In genomic region chr18:28332071-28332470, GRCh38 we compare ENCODE assay signal across 34 cellular contexts.
"Had no signal": no experiment of that assay in that cellular context is flagged by ENCODE, and none has a peak within 500 bp of the region (broad histone marks: within the 10 kb centered on the region; RNA-seq: fewer than 3 reads in every experiment).

No MANE protein-coding gene starts in this region.

- H3K9me3 ChIP-seq: ascending aorta had no signal

- H3K36me3 ChIP-seq: ascending aorta, cardiac muscle cell had no signal

- H3K4me3 ChIP-seq: ascending aorta, cardiac muscle cell had no signal

- H3K27ac ChIP-seq: ascending aorta, cardiac muscle cell, VCaP had no signal

- H3K4me3 Mint-ChIP-seq: activated B cell treated with CpG ODN at 0.5 μM for 24 hours; activated CD4-positive, alpha-beta memory T cell treated with anti-CD3 and anti-CD28 coated beads for 36 hours; activated CD4-positive, alpha-beta T cell treated with anti-CD3 and anti-CD28 coated beads, Interleukin-2, amount 10 ng/mL, durations not matched to agents 24 days and 14 days; activated CD8-positive, alpha-beta T cell treated with anti-CD3 and anti-CD28 coated beads for 36 hours; activated naive CD4-positive, alpha-beta T cell treated with anti-CD3 and anti-CD28 coated beads, Interleukin-2, amount 10 ng/mL, durations not matched to agents 7 days and 5 days; activated naive CD4-positive, alpha-beta T cell treated with anti-CD3 and anti-CD28 coated beads, Interleukin-2, amount 50 U/mL, for 24 hours; activated naive CD8-positive, alpha-beta T cell; activated naive CD8-positive, alpha-beta T cell treated with anti-CD3 and anti-CD28 coated beads, Interleukin-2, amount 10 ng/mL, durations not matched to agents 7 days and 5 days; activated naive CD8-positive, alpha-beta T cell treated with anti-CD3 and anti-CD28 coated beads, Interleukin-2, amount 50 U/mL, for 24 hours; activated T-cell treated with anti-CD3 and anti-CD28 coated beads, Interleukin-2, amount 50 U/mL, for 4 hours; activated T-cell treated with anti-CD3 and anti-CD28 coated beads, Interleukin-2, amount 50 U/mL, for 72 hours; activated T-helper 1 cell treated with anti-CD3 and anti-CD28 coated beads, Interleukin-12 subunit alpha, Interleukin-12 subunit beta, Interleukin-2, Interleukin-4 antibody, amounts not matched to agents 30 ng/mL and 10 ng/mL and 1 ng/mL, durations not matched to agents 14 hours and 24 hours and 36 hours; activated T-helper 17 cell treated with anti-CD3 and anti-CD28 coated beads, Interleukin-2, amount 50 U/mL, for 72 hours; T-helper 1 cell treated with Interleukin-12 subunit alpha and Interleukin-12 subunit beta and Interleukin-4 antibody, amounts not matched to agents 30 μg/mL and 1 μg/mL, for 36 hours; T-helper 2 cell treated with Interferon-gamma antibody and Interleukin-4, amounts not matched to agents 5 μg/mL and 100 μg/mL, for 36 hours had no signal

- H3K4me1 ChIP-seq: ascending aorta had no signal

- H3K27me3 ChIP-seq: ascending aorta, cardiac muscle cell had no signal

- H3K9me3 Mint-ChIP-seq: activated B cell treated with CpG ODN at 0.5 μM for 24 hours; activated CD4-positive, alpha-beta T cell treated with anti-CD3 and anti-CD28 coated beads, Interleukin-2, amount 10 ng/mL, durations not matched to agents 24 days and 14 days; brain had no signal

- DNase-seq: activated B cell treated with CpG ODN at 0.5 μM for 24 hours; activated CD4-positive, alpha-beta memory T cell treated with anti-CD3 and anti-CD28 coated beads for 36 hours; activated CD4-positive, alpha-beta T cell treated with anti-CD3 and anti-CD28 coated beads for 4 hours; activated CD4-positive, alpha-beta T cell treated with anti-CD3 and anti-CD28 coated beads, Interleukin-2, amount 10 ng/mL, durations not matched to agents 24 days and 14 days; activated CD4-positive, alpha-beta T cell treated with anti-CD3 and anti-CD28 coated beads, Interleukin-2, amount 50 U/mL, for 1 hour; activated CD4-positive, alpha-beta T cell treated with anti-CD3 and anti-CD28 coated beads, Interleukin-2, amount 50 U/mL, for 4 hours; activated CD4-positive, CD25-positive, alpha-beta regulatory T cell treated with anti-CD3 and anti-CD28 coated beads, Interleukin-2, amount 50 U/mL, for 72 hours; activated CD8-positive, alpha-beta memory T cell treated with anti-CD3 and anti-CD28 coated beads, Interleukin-2, amount 50 U/mL, for 4 hours; activated CD8-positive, alpha-beta T cell treated with anti-CD3 and anti-CD28 coated beads for 36 hours; activated effector memory CD4-positive, alpha-beta T cell treated with anti-CD3 and anti-CD28 coated beads, Interleukin-2, amount 50 U/mL, for 16 hours; activated gamma-delta T cell treated with Interleukin-2 at 50 U/mL for 16 hours; activated naive CD4-positive, alpha-beta T cell; activated naive CD4-positive, alpha-beta T cell treated with anti-CD3 and anti-CD28 coated beads, Interleukin-2, amount 10 ng/mL, durations not matched to agents 7 days and 5 days; activated naive CD8-positive, alpha-beta T cell treated with anti-CD3 and anti-CD28 coated beads, Interleukin-2, amount 10 ng/mL, durations not matched to agents 7 days and 5 days; activated naive CD8-positive, alpha-beta T cell treated with anti-CD3 and anti-CD28 coated beads, Interleukin-2, amount 50 U/mL, for 24 hours; activated T-cell treated with anti-CD3 and anti-CD28 coated beads for 4 hours; activated T-cell treated with anti-CD3 and anti-CD28 coated beads, Interleukin-2, amount 50 U/mL, for 1 hour; activated T-cell treated with anti-CD3 and anti-CD28 coated beads, Interleukin-2, amount 50 U/mL, for 4 hours; activated T-cell treated with anti-CD3 and anti-CD28 coated beads, Interleukin-2, amount 50 U/mL, for 72 hours; amygdala; central memory CD4-positive, alpha-beta T cell; T-helper 1 cell; T-helper 2 cell; T-helper 9 cell had no signal

- ATAC-seq: activated CD8-positive, alpha-beta T cell treated with anti-CD3 and anti-CD28 coated beads for 36 hours; activated naive CD8-positive, alpha-beta T cell treated with anti-CD3 and anti-CD28 coated beads, Interleukin-2, amount 50 U/mL, for 24 hours; activated T-cell treated with anti-CD3 and anti-CD28 coated beads, Interleukin-2, amount 50 U/mL, for 4 hours; activated T-cell treated with anti-CD3 and anti-CD28 coated beads, Interleukin-2, amount 50 U/mL, for 72 hours; activated T-helper 17 cell treated with anti-CD3 and anti-CD28 coated beads, Interleukin-2, amount 50 U/mL, for 72 hours had no signal

- H3K36me3 Mint-ChIP-seq: activated CD4-positive, alpha-beta memory T cell treated with anti-CD3 and anti-CD28 coated beads for 36 hours; activated naive CD4-positive, alpha-beta T cell treated with anti-CD3 and anti-CD28 coated beads, Interleukin-2, amount 10 ng/mL, durations not matched to agents 7 days and 5 days; activated naive CD4-positive, alpha-beta T cell treated with anti-CD3 and anti-CD28 coated beads, Interleukin-2, amount 50 U/mL, for 24 hours; activated naive CD8-positive, alpha-beta T cell; activated naive CD8-positive, alpha-beta T cell treated with anti-CD3 and anti-CD28 coated beads, Interleukin-2, amount 10 ng/mL, durations not matched to agents 7 days and 5 days; brain had no signal

- H3K27ac Mint-ChIP-seq: activated B cell treated with CpG ODN at 0.5 μM for 24 hours; activated CD4-positive, alpha-beta memory T cell treated with anti-CD3 and anti-CD28 coated beads for 36 hours; activated CD4-positive, alpha-beta T cell treated with anti-CD3 and anti-CD28 coated beads, Interleukin-2, amount 10 ng/mL, durations not matched to agents 24 days and 14 days; activated CD8-positive, alpha-beta T cell treated with anti-CD3 and anti-CD28 coated beads for 36 hours; activated naive CD4-positive, alpha-beta T cell treated with anti-CD3 and anti-CD28 coated beads, Interleukin-2, amount 10 ng/mL, durations not matched to agents 7 days and 5 days; activated naive CD4-positive, alpha-beta T cell treated with anti-CD3 and anti-CD28 coated beads, Interleukin-2, amount 50 U/mL, for 24 hours; activated naive CD8-positive, alpha-beta T cell; activated naive CD8-positive, alpha-beta T cell treated with anti-CD3 and anti-CD28 coated beads, Interleukin-2, amount 10 ng/mL, durations not matched to agents 7 days and 5 days; activated naive CD8-positive, alpha-beta T cell treated with anti-CD3 and anti-CD28 coated beads, Interleukin-2, amount 50 U/mL, for 24 hours; activated T-cell treated with anti-CD3 and anti-CD28 coated beads, Interleukin-2, amount 50 U/mL, for 72 hours; activated T-helper 1 cell treated with anti-CD3 and anti-CD28 coated beads, Interleukin-12 subunit alpha, Interleukin-12 subunit beta, Interleukin-2, Interleukin-4 antibody, amounts not matched to agents 30 ng/mL and 10 ng/mL and 1 ng/mL, durations not matched to agents 14 hours and 24 hours and 36 hours; activated T-helper 17 cell treated with anti-CD3 and anti-CD28 coated beads, Interleukin-2, amount 50 U/mL, for 72 hours; brain; T-helper 1 cell treated with Interleukin-12 subunit alpha and Interleukin-12 subunit beta and Interleukin-4 antibody, amounts not matched to agents 30 μg/mL and 1 μg/mL, for 36 hours; T-helper 2 cell treated with Interferon-gamma antibody and Interleukin-4, amounts not matched to agents 5 μg/mL and 100 μg/mL, for 36 hours had no signal

- H3K4me1 Mint-ChIP-seq: activated B cell treated with CpG ODN at 0.5 μM for 24 hours; activated CD4-positive, alpha-beta T cell treated with anti-CD3 and anti-CD28 coated beads, Interleukin-2, amount 10 ng/mL, durations not matched to agents 24 days and 14 days; activated naive CD4-positive, alpha-beta T cell treated with anti-CD3 and anti-CD28 coated beads, Interleukin-2, amount 10 ng/mL, durations not matched to agents 7 days and 5 days; activated naive CD4-positive, alpha-beta T cell treated with anti-CD3 and anti-CD28 coated beads, Interleukin-2, amount 50 U/mL, for 24 hours; activated naive CD8-positive, alpha-beta T cell treated with anti-CD3 and anti-CD28 coated beads, Interleukin-2, amount 10 ng/mL, durations not matched to agents 7 days and 5 days; activated naive CD8-positive, alpha-beta T cell treated with anti-CD3 and anti-CD28 coated beads, Interleukin-2, amount 50 U/mL, for 24 hours; activated T-helper 17 cell treated with anti-CD3 and anti-CD28 coated beads, Interleukin-2, amount 50 U/mL, for 72 hours had no signal

- H3K27me3 Mint-ChIP-seq: activated B cell treated with CpG ODN at 0.5 μM for 24 hours; activated CD4-positive, alpha-beta memory T cell treated with anti-CD3 and anti-CD28 coated beads for 36 hours; activated CD4-positive, alpha-beta T cell treated with anti-CD3 and anti-CD28 coated beads, Interleukin-2, amount 10 ng/mL, durations not matched to agents 24 days and 14 days; activated CD8-positive, alpha-beta T cell treated with anti-CD3 and anti-CD28 coated beads for 36 hours; activated naive CD4-positive, alpha-beta T cell treated with anti-CD3 and anti-CD28 coated beads, Interleukin-2, amount 10 ng/mL, durations not matched to agents 7 days and 5 days; activated naive CD4-positive, alpha-beta T cell treated with anti-CD3 and anti-CD28 coated beads, Interleukin-2, amount 50 U/mL, for 24 hours; activated naive CD8-positive, alpha-beta T cell; activated naive CD8-positive, alpha-beta T cell treated with anti-CD3 and anti-CD28 coated beads, Interleukin-2, amount 10 ng/mL, durations not matched to agents 7 days and 5 days; activated naive CD8-positive, alpha-beta T cell treated with anti-CD3 and anti-CD28 coated beads, Interleukin-2, amount 50 U/mL, for 24 hours; activated T-helper 17 cell treated with anti-CD3 and anti-CD28 coated beads, Interleukin-2, amount 50 U/mL, for 72 hours; brain had no signal
